18 cellular contexts compared by ENCODE assay signal in genomic region chr10:76082956-76083355, GRCh38.
DNase-seq lines count a peak whose midpoint lies in the region; ATAC-seq and TF ChIP-seq lines count a peak whose summit lies in the region.
"Had no signal": no experiment of that assay in that cellular context is flagged by ENCODE, and none has a peak within 500 bp of the region (broad histone marks: within the 10 kb centered on the region; RNA-seq: fewer than 3 reads in every experiment).

No MANE protein-coding gene starts in this region.

- no peak overlapping the region for H3K27ac Mint-ChIP-seq in activated CD4-positive, alpha-beta T cell treated with anti-CD3 and anti-CD28 coated beads, Interleukin-2, amount 10 ng/mL, durations not matched to agents 7 days and 5 days
- H3K27ac Mint-ChIP-seq in activated CD8-positive, alpha-beta memory T cell treated with anti-CD3 and anti-CD28 coated beads, Interleukin-2, amount 10 ng/mL, durations not matched to agents 7 days and 5 days = no peak overlapping the region
- H3K27ac Mint-ChIP-seq: CD4-positive, alpha-beta T cell; type B pancreatic cell had no signal

- CTCF ChIA-PET in activated CD4-positive, alpha-beta T cell treated with anti-CD3 and anti-CD28 coated beads, Interleukin-2, amount 10 ng/mL, durations not matched to agents 7 days and 5 days (lab: Charles Lee) = interaction anchor here (0.7 kb wide), 1 partner anchor 13 kb away, joined by 3 read pairs; no protein-coding TSS in a partner anchor
- CTCF ChIA-PET in activated CD8-positive, alpha-beta memory T cell treated with anti-CD3 and anti-CD28 coated beads, Interleukin-2, amount 10 ng/mL, durations not matched to agents 7 days and 5 days (lab: Charles Lee) = no interaction called here

- ATAC-seq in GM18873 (IDR thresholded peaks at IDR 0.05; ENCODE audit: low FRiP score, unreplicated experiment) = no peak
- ATAC-seq in GM21825 (IDR thresholded peaks at IDR 0.05; ENCODE audit: unreplicated experiment) = no peak
- no peak for ATAC-seq in activated CD8-positive, alpha-beta memory T cell treated with anti-CD3 and anti-CD28 coated beads, Interleukin-2, amount 10 ng/mL, durations not matched to agents 7 days and 5 days
- ATAC-seq: SK-N-SH treated with all-trans-retinoic acid at 6 μM for 48 hours had no signal

- in situ Hi-C loops in astrocyte of the spinal cord (cut with HindIII; ENCODE audit: low sequenced_read_pairs) = no loop called here

- POLR2A ChIA-PET in activated CD4-positive, alpha-beta T cell treated with anti-CD3 and anti-CD28 coated beads, Interleukin-2, amount 10 ng/mL, durations not matched to agents 7 days and 5 days (lab: Charles Lee) = no interaction called here

- H3K4me3 ChIP-seq in AG10803 (ENCODE audit: low read length) (no peak overlapping the region), astrocyte of the spinal cord (ENCODE audit: low read depth, low read length) (no peak overlapping the region)
- H3K4me3 ChIP-seq: dorsolateral prefrontal cortex, hepatocyte, skin epidermis had no signal

- H3K27me3 Mint-ChIP-seq in activated CD4-positive, alpha-beta T cell treated with anti-CD3 and anti-CD28 coated beads, Interleukin-2, amount 10 ng/mL, durations not matched to agents 7 days and 5 days = no peaks in the 10 kb centered on the region
- H3K27me3 Mint-ChIP-seq in activated CD8-positive, alpha-beta memory T cell treated with anti-CD3 and anti-CD28 coated beads, Interleukin-2, amount 10 ng/mL, durations not matched to agents 7 days and 5 days = no peaks in the 10 kb centered on the region
- H3K27me3 Mint-ChIP-seq: CD4-positive, alpha-beta T cell had no signal

- peaks cover 4% of the 10 kb centered on the region for H3K9me3 Mint-ChIP-seq in activated CD4-positive, alpha-beta T cell treated with anti-CD3 and anti-CD28 coated beads, Interleukin-2, amount 10 ng/mL, durations not matched to agents 7 days and 5 days
- H3K9me3 Mint-ChIP-seq in activated CD8-positive, alpha-beta memory T cell treated with anti-CD3 and anti-CD28 coated beads, Interleukin-2, amount 10 ng/mL, durations not matched to agents 7 days and 5 days (ENCODE audit: low read depth) = no peaks in the 10 kb centered on the region
- H3K9me3 Mint-ChIP-seq: CD4-positive, alpha-beta T cell; type B pancreatic cell had no signal

- no peak overlapping the region for H3K4me3 Mint-ChIP-seq in activated CD4-positive, alpha-beta T cell treated with anti-CD3 and anti-CD28 coated beads, Interleukin-2, amount 10 ng/mL, durations not matched to agents 7 days and 5 days
- no peak overlapping the region for H3K4me3 Mint-ChIP-seq in activated CD8-positive, alpha-beta memory T cell treated with anti-CD3 and anti-CD28 coated beads, Interleukin-2, amount 10 ng/mL, durations not matched to agents 7 days and 5 days
- H3K4me3 Mint-ChIP-seq: CD4-positive, alpha-beta T cell; type B pancreatic cell had no signal

- no peak for TF ChIP-seq CTCF in AG10803 (conservative IDR thresholded peaks at IDR 0.05; ENCODE audit: low read length)
- no peak for TF ChIP-seq CTCF in astrocyte of the spinal cord (IDR thresholded peaks at IDR 0.05; ENCODE audit: low read depth, low read length)

- H3K4me1 Mint-ChIP-seq in activated CD4-positive, alpha-beta T cell treated with anti-CD3 and anti-CD28 coated beads, Interleukin-2, amount 10 ng/mL, durations not matched to agents 7 days and 5 days = no peaks in the 10 kb centered on the region
- no peaks in the 10 kb centered on the region for H3K4me1 Mint-ChIP-seq in activated CD8-positive, alpha-beta memory T cell treated with anti-CD3 and anti-CD28 coated beads, Interleukin-2, amount 10 ng/mL, durations not matched to agents 7 days and 5 days

- DNase-seq in AG10803 (ENCODE audit: low read depth) (peak; percentile 34), HT1080 (ENCODE audit: low read depth) (peak; percentile 92), astrocyte of the spinal cord (ENCODE audit: low read depth, low spot score) (peak; percentile 93), kidney glomerular epithelial cell (lab: John Stamatoyannopoulos, UW) (peak; percentile 45)
- DNase-seq in activated CD4-positive, alpha-beta T cell treated with anti-CD3 and anti-CD28 coated beads, Interleukin-2, amount 10 ng/mL, durations not matched to agents 7 days and 5 days = no peak
- no peak for DNase-seq in activated CD8-positive, alpha-beta memory T cell treated with anti-CD3 and anti-CD28 coated beads, Interleukin-2, amount 10 ng/mL, durations not matched to agents 7 days and 5 days
- DNase-seq: activated CD4-positive, alpha-beta T cell treated with anti-CD3 and anti-CD28 coated beads, Interleukin-2, amount 50 U/mL, for 4 hours; activated naive CD4-positive, alpha-beta T cell treated with Interleukin-2 at 50 U/mL for 16 hours; CD4-positive, alpha-beta T cell; dorsolateral prefrontal cortex; NCI-H1092; NCI-H82 had no signal

- H3K36me3 Mint-ChIP-seq in activated CD4-positive, alpha-beta T cell treated with anti-CD3 and anti-CD28 coated beads, Interleukin-2, amount 10 ng/mL, durations not matched to agents 7 days and 5 days (ENCODE audit: low read depth) = no peaks in the 10 kb centered on the region
- H3K36me3 Mint-ChIP-seq in activated CD8-positive, alpha-beta memory T cell treated with anti-CD3 and anti-CD28 coated beads, Interleukin-2, amount 10 ng/mL, durations not matched to agents 7 days and 5 days = no peaks in the 10 kb centered on the region
- H3K36me3 Mint-ChIP-seq: type B pancreatic cell had no signal

Comparison
In these comparisons a context has a peak if more than half of its experiments do, and no peak if none do; other contexts are left out.
1. DNase-seq: peak in AG10803 (single experiment), HT1080 (single experiment), astrocyte of the spinal cord (single experiment) and kidney glomerular epithelial cell (single experiment); none in activated CD4-positive, alpha-beta T cell treated with anti-CD3 and anti-CD28 coated beads, Interleukin-2, amount 10 ng/mL, durations not matched to agents 7 days and 5 days (single experiment) and activated CD8-positive, alpha-beta memory T cell treated with anti-CD3 and anti-CD28 coated beads, Interleukin-2, amount 10 ng/mL, durations not matched to agents 7 days and 5 days (single experiment).